ENCODE assay signal across 17 cellular contexts in genomic region chr1:22845536-22845935, GRCh38.
DNase-seq lines count a peak whose midpoint lies in the region; FAIRE-seq and TF ChIP-seq lines count a peak whose summit lies in the region.
"Had no signal": no experiment of that assay in that cellular context is flagged by ENCODE, and none has a peak within 500 bp of the region (broad histone marks: within the 10 kb centered on the region; RNA-seq: fewer than 3 reads in every experiment).

No MANE protein-coding gene starts in this region.

- no peak overlapping the region for H2AFZ ChIP-seq in hepatocyte
- H2AFZ ChIP-seq: GM23338 had no signal

- in situ Hi-C loops in HAP-1 (cut with MboI; ENCODE audit: low sequenced_read_pairs): no loop called here

- H3K27me3 ChIP-seq in hepatocyte (no peaks in the 10 kb centered on the region), breast epithelium (no peaks in the 10 kb centered on the region), HAP-1 (ENCODE audit: low read depth) (no peaks in the 10 kb centered on the region)

- peaks cover 52% of the 10 kb centered on the region for H3K4me1 Mint-ChIP-seq in type B pancreatic cell (ENCODE audit: unreplicated experiment)

- H3K4me1 ChIP-seq in hepatocyte (ENCODE audit: insufficient read depth): peaks cover 6% of the 10 kb centered on the region
- H3K4me1 ChIP-seq in kidney (ENCODE audit: control insufficient read depth in 1 of 2, insufficient read depth in 1 of 2, low read depth in 1 of 2, low read length in 2 of 2): peaks cover 4 to 7% of the 10 kb centered on the region in 2 donors
- H3K4me1 ChIP-seq in breast epithelium: no peaks in the 10 kb centered on the region
- H3K4me1 ChIP-seq in HAP-1: no peaks in the 10 kb centered on the region

- H3K9me3 ChIP-seq in hepatocyte (ENCODE audit: low read depth): no peaks in the 10 kb centered on the region
- H3K9me3 ChIP-seq in kidney (ENCODE audit: control insufficient read depth in 1 of 2, low read length in 2 of 2): peaks cover 0 to 4% of the 10 kb centered on the region in 2 donors
- no peaks in the 10 kb centered on the region for H3K9me3 ChIP-seq in breast epithelium
- no peaks in the 10 kb centered on the region for H3K9me3 ChIP-seq in HAP-1

- H4K20me1 ChIP-seq in hepatocyte (ENCODE audit: insufficient read depth, poor library complexity, severe bottlenecking): no peaks in the 10 kb centered on the region

- intact Hi-C loops in kidney (cut with DNase I): no loop called here
- intact Hi-C loops in breast epithelium (cut with DNase I; ENCODE audit: low total_unique reads): no loop called here

- no peaks in the 10 kb centered on the region for H3K79me2 ChIP-seq in hepatocyte

- H3K4me3 ChIP-seq in hepatocyte (no peak overlapping the region), kidney (ENCODE audit: low read length in 2 of 2) (no peak overlapping the region), breast epithelium (no peak overlapping the region), HAP-1 (no peak overlapping the region)
- H3K4me3 ChIP-seq: GM23338 had no signal

- no peak for FAIRE-seq in kidney (lab: Jason Lieb, UNC)

- no peaks in the 10 kb centered on the region for H3K9me2 ChIP-seq in hepatocyte (replicated peaks; ENCODE audit: insufficient read depth)

- H3K27me3 Mint-ChIP-seq in type B pancreatic cell: peaks cover 3% of the 10 kb centered on the region

- no peak for TF ChIP-seq POLR2A in breast epithelium (IDR thresholded peaks at IDR 0.05)

- H3K36me3 Mint-ChIP-seq in type B pancreatic cell: no peaks in the 10 kb centered on the region

- H3K4me2 ChIP-seq in hepatocyte: peak overlapping the region; percentile 14
- H3K4me2 ChIP-seq: GM23338 had no signal

- H3K27ac Mint-ChIP-seq in type B pancreatic cell: peak overlapping the region; percentile 7
- H3K27ac Mint-ChIP-seq: GM23338 had no signal

- no peak overlapping the region for H3K9ac ChIP-seq in kidney (ENCODE audit: low read length in 2 of 2)

- peak overlapping the region; percentile 1 for H3K4me3 Mint-ChIP-seq in type B pancreatic cell
- H3K4me3 Mint-ChIP-seq: GM23338 had no signal

- DNase-seq in NCI-H2081 (lab: John Stamatoyannopoulos, UW) (peak; percentile 33 to 64), NCI-H2081 treated with DMSO at 0.1 percent for 48 hours (lab: John Stamatoyannopoulos, UW) (no peak), NCI-H69 (lab: John Stamatoyannopoulos, UW) (peak; percentile 80), hepatocyte (ENCODE audit: low spot score) (no peak), type B pancreatic cell (ENCODE audit: extremely low spot score, unreplicated experiment) (no peak), kidney (no peak), breast epithelium (ENCODE audit: low spot score in 2 of 2) (no peak), HAP-1 (ENCODE audit: low spot score in 2 of 2) (no peak)
- DNase-seq: 8988T, C1 segment of cervical spinal cord, KBM-7, NCI-H1048, NCI-H2029 treated with DMSO at 0.1 percent for 48 hours, NCI-H446, RPMI8226 had no signal

- H3K27ac ChIP-seq in hepatocyte (peak overlapping the region; percentile 13), kidney (ENCODE audit: low read depth in 2 of 2, low read length in 2 of 2) (no peak overlapping the region), breast epithelium (no peak overlapping the region)
- H3K27ac ChIP-seq: HL-60 had no signal

- TF ChIP-seq CTCF in hepatocyte (IDR thresholded peaks at IDR 0.05; ENCODE audit: poor library complexity): no peak
- no peak for TF ChIP-seq CTCF in type B pancreatic cell (conservative IDR thresholded peaks at IDR 0.05)
- no peak for TF ChIP-seq CTCF in kidney (IDR thresholded peaks at IDR 0.05; ENCODE audit: borderline replicate concordance, extremely low read depth, insufficient read depth)
- no peak for TF ChIP-seq CTCF in breast epithelium (IDR thresholded peaks at IDR 0.05)

- no peaks in the 10 kb centered on the region for H3K9me3 Mint-ChIP-seq in type B pancreatic cell
- H3K9me3 Mint-ChIP-seq: GM23338 had no signal

- 19% methylated on average over 2 of the region's 2 CpGs for WGBS in hepatocyte (ENCODE audit: low lambda C conversion rate, missing lambda C conversion rate)

- H3K36me3 ChIP-seq in hepatocyte (replicated peaks; ENCODE audit: insufficient read depth, low read depth) (no peaks in the 10 kb centered on the region), kidney (ENCODE audit: control insufficient read depth in 1 of 2, insufficient read depth in 2 of 2, low read length in 2 of 2) (no peaks in the 10 kb centered on the region), breast epithelium (no peaks in the 10 kb centered on the region), HAP-1 (replicated peaks) (no peaks in the 10 kb centered on the region)

Comparison
In these comparisons a context has a peak if more than half of its experiments do, and no peak if none do; other contexts are left out.
1. DNase-seq: peak in NCI-H2081 (2 of 2) and NCI-H69 (single experiment); none in NCI-H2081 treated with DMSO at 0.1 percent for 48 hours (single experiment), hepatocyte (single experiment), type B pancreatic cell (single experiment), kidney (single experiment), breast epithelium (0 of 2) and HAP-1 (0 of 2).